ENCODE assay signal across 8 cellular contexts in genomic region chr19:5001547-5002131, GRCh38. TPM values are rescaled to one million over a fixed set of nuclear protein-coding genes. Genes with fewer than 3 reads are reported as not detected.
DNase-seq lines count a peak whose midpoint lies in the region; ATAC-seq and TF ChIP-seq lines count a peak whose summit lies in the region.

No MANE protein-coding gene starts in this region.

- POLR2A ChIA-PET in HEK293 (lab: Yijun Ruan, JAX) (interaction anchor here (0.6 kb wide), 1 partner anchor 37 kb away, joined by 3 read pairs; no protein-coding TSS in a partner anchor), T-cell (lab: Charles Lee) (no interaction called here)

- H3K4me1 ChIP-seq in HEK293 (ENCODE audit: control insufficient read depth, insufficient read depth, low read length) (no peaks in the 10 kb centered on the region), mucosa of descending colon (ENCODE audit: low read depth) (no peaks in the 10 kb centered on the region)

- peaks cover 0 to 9% of the 10 kb centered on the region in 2 experiments; a peak in 2 of 3 replicates for H3K36me3 ChIP-seq in HEK293 (ENCODE audit: control insufficient read depth in 2 of 2, insufficient read depth in 1 of 2, low read length in 2 of 2)
- H3K36me3 ChIP-seq in mucosa of descending colon (ENCODE audit: low read depth): no peaks in the 10 kb centered on the region

- peak in 1 of 4 experiments; percentile 26 for ATAC-seq in T-cell (replicated peaks in 1 of 4)
- peak; percentile 66 for ATAC-seq in mucosa of descending colon
- ATAC-seq in HG03439 (IDR thresholded peaks at IDR 0.05; ENCODE audit: unreplicated experiment): no peak
- no peak for ATAC-seq in GM19397 (IDR thresholded peaks at IDR 0.05; ENCODE audit: unreplicated experiment)

- H3K27ac Mint-ChIP-seq in T-cell: no peak overlapping the region

- no peaks in the 10 kb centered on the region for H3K9me3 Mint-ChIP-seq in T-cell

- no peak overlapping the region for H3K4me3 ChIP-seq in HEK293 (ENCODE audit: low read depth, low read length)
- H3K4me3 ChIP-seq in choroid plexus epithelial cell (ENCODE audit: low read depth, low read length): no peak overlapping the region
- no peak overlapping the region for H3K4me3 ChIP-seq in mucosa of descending colon

- intact Hi-C loops in mucosa of descending colon (cut with DNase I, micrococcal nuclease): no loop called here

- H3K27ac ChIP-seq in C4-2B: peak overlapping the region; percentile 72
- H3K27ac ChIP-seq in HEK293 (ENCODE audit: extremely low read depth, low read depth, low read length): no peak overlapping the region

- DNase-seq in T-cell (peak in 24 of 34 experiments; percentile 6 to 37 (median 17)), choroid plexus epithelial cell (ENCODE audit: low read depth) (peak; percentile 83), mucosa of descending colon (peak in 1 of 3 donors; percentile 32), NCI-H774 (lab: John Stamatoyannopoulos, UW) (no peak)

- H3K9me3 ChIP-seq in HEK293 (ENCODE audit: control insufficient read depth, insufficient read depth, low read depth, low read length) (no peaks in the 10 kb centered on the region), mucosa of descending colon (no peaks in the 10 kb centered on the region)

- peaks cover 10% of the 10 kb centered on the region for H3K36me3 Mint-ChIP-seq in T-cell

- peak; percentile 91 for TF ChIP-seq CTCF in C4-2B (conservative IDR thresholded peaks at IDR 0.05)
- TF ChIP-seq CTCF in HEK293 (tag by site-specific recombination; IDR thresholded peaks at IDR 0.05): 0 out of 2 replicates have a peak, but pooled peaks have one; percentile 34
- TF ChIP-seq CTCF in choroid plexus epithelial cell (conservative IDR thresholded peaks at IDR 0.05; ENCODE audit: low read depth, low read length): peak; percentile 92
- TF ChIP-seq CTCF in mucosa of descending colon (IDR thresholded peaks at IDR 0.05): peak; percentile 20

- H3K4me1 Mint-ChIP-seq in T-cell: peaks cover 16 to 20% (median 20%) of the 10 kb centered on the region in 3 donors

- no peak overlapping the region for H3K4me3 Mint-ChIP-seq in T-cell

- CTCF ChIA-PET in HEK293 (lab: Yijun Ruan, JAX): interaction anchor here (0.7 to 2.8 kb wide), 21 partner anchors 8 to 312 kb away, joined by 3 to 30 read pairs (median 5); no protein-coding TSS in a partner anchor
- CTCF ChIA-PET in T-cell (lab: Charles Lee): interaction anchor here in 1 of 2 donors (0.6 kb wide), 1 partner anchor 1576 kb away, joined by 3 read pairs; no protein-coding TSS in a partner anchor

- no peaks in the 10 kb centered on the region for H3K27me3 Mint-ChIP-seq in T-cell

TF ChIP-seq in HEK293, 187 proteins besides CTCF, POLR2A, EP300 and RAD21:
- TF ChIP-seq ZNF777 (tag by site-specific recombination; IDR thresholded peaks at IDR 0.05; ENCODE audit: borderline replicate concordance) (no peak), ZNF654 (tag by site-specific recombination; IDR thresholded peaks at IDR 0.05; ENCODE audit: low read depth) (peak; percentile 46)

RNA-seq across cellular contexts. Expression of gene KDM4B, which starts 32.7 kb away (rescaled TPM):
- total RNA-seq in T-cell (10 to 100 TPM; 44.6 to 59.2 (median 47.8) TPM), mucosa of descending colon (10 to 100 TPM; 42.7 to 53.8 (median 50.0) TPM)

Comparison
In these comparisons a context has a peak if more than half of its experiments do, and no peak if none do; other contexts are left out.
1. CTCF ChIP-seq: peak in every context shown above with its lines; median percentile 92 in choroid plexus epithelial cell; 91 in C4-2B; 34 in HEK293; 20 in mucosa of descending colon.